1 cellular context compared by ENCODE assay signal in genomic region chrX:44945736-44946135, GRCh38.
TF ChIP-seq lines count a peak whose summit lies in the region.

No MANE protein-coding gene starts in this region.

TF ChIP-seq in GM23338, 12 proteins besides CTCF, POLR2A, EP300 and RAD21 (continued from another document):
- TF ChIP-seq ZNF462 (CRISPR knock-in tag; IDR thresholded peaks at IDR 0.05) (no peak), EZH2 (IDR thresholded peaks at IDR 0.05; ENCODE audit: low read depth, unreplicated experiment) (no peak)
